In the genomic region with DNA sequence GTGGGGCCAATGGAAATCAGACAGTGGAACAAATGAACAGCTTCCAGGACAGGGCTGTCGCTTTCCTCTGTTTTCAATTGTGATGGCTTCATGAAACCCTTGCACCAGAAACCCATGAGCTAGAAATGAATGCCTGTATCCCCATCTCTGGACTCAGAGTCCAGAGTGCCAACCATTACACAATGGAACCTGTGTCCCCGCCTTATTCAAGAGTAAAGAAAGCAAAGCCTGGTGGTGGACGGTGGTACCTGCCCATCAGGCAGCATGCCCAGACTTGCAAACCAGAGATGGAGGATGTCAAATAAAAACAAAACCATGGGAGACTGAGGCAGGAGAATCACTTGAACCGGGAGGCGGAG, we compare ENCODE assay signal across 8 cellular contexts. TPM values are rescaled to one million over a fixed set of nuclear protein-coding genes. Genes with fewer than 3 reads are reported as not detected.
DNase-seq lines count a peak whose midpoint lies in the region; TF ChIP-seq lines count a peak whose summit lies in the region.

No MANE protein-coding gene starts in this region.

- intact Hi-C loops in mammary epithelial cell (cut with micrococcal nuclease), result loop anchor here (10.0 kb wide), 1 partner anchor 787 kb away; no protein-coding TSS in a partner anchor

- peaks cover 9% of the 10 kb centered on the region for H3F3A ChIP-seq in MM.1S (ENCODE audit: insufficient read depth, low read length)

- H3K4me1 ChIP-seq in mammary epithelial cell (ENCODE audit: insufficient read depth, low read length) (peaks cover 62% of the 10 kb centered on the region), mucosa of stomach (ENCODE audit: control insufficient read depth, insufficient read depth, low read length) (peaks cover 68% of the 10 kb centered on the region), MM.1S (ENCODE audit: low read length) (peaks cover 13% of the 10 kb centered on the region)

- peak overlapping the region; percentile 73 for H3K9ac ChIP-seq in mammary epithelial cell (ENCODE audit: insufficient read depth, low read length)
- H3K9ac ChIP-seq in mucosa of stomach (ENCODE audit: low read length), result peak overlapping the region; percentile 3
- no peak overlapping the region for H3K9ac ChIP-seq in MM.1S (ENCODE audit: low read length)

- CTCF ChIA-PET in mammary epithelial cell (lab: Charles Lee; ENCODE audit: low non-redundant PET), result no interaction called here

- dilution Hi-C loops in mammary epithelial cell (cut with HindIII; ENCODE audit: low sequenced_read_pairs), result loop anchor here (5.0 kb wide), 1 partner anchor 74 kb away; no protein-coding TSS in a partner anchor

- BruUV-seq in mammary epithelial cell (replicated peaks; lab: Mats Ljungman, UMichigan), result TSS peak; percentile 12

- H3K79me2 ChIP-seq in mammary epithelial cell (ENCODE audit: insufficient read depth, low read length), result peaks cover 14% of the 10 kb centered on the region
- H3K79me2 ChIP-seq in MM.1S (ENCODE audit: low read length), result peaks cover 1% of the 10 kb centered on the region

- WGBS in mammary epithelial cell (ENCODE audit: low coverage, missing lambda C conversion rate), result 31% methylated on average over 4 of the region's 5 CpGs

- no peaks in the 10 kb centered on the region for H3K36me3 ChIP-seq in mammary epithelial cell (ENCODE audit: insufficient read depth, low read length)
- no peaks in the 10 kb centered on the region for H3K36me3 ChIP-seq in mucosa of stomach (ENCODE audit: control insufficient read depth, insufficient read depth, low read length)
- no peaks in the 10 kb centered on the region for H3K36me3 ChIP-seq in MM.1S (replicated peaks; ENCODE audit: insufficient read depth, low read length)

- H4K20me1 ChIP-seq in mammary epithelial cell (ENCODE audit: insufficient read depth, low read length) (no peaks in the 10 kb centered on the region), MM.1S (ENCODE audit: insufficient read depth, low read length) (no peaks in the 10 kb centered on the region)

- no peaks in the 10 kb centered on the region for H3K9me2 ChIP-seq in MM.1S (replicated peaks; ENCODE audit: insufficient read depth, low read length)

- H3K27ac ChIP-seq in 22Rv1, result peak overlapping the region; percentile 63
- peak overlapping the region; percentile 88 for H3K27ac ChIP-seq in mammary epithelial cell (ENCODE audit: insufficient read depth, low read depth, low read length)
- no peak overlapping the region for H3K27ac ChIP-seq in MM.1S (ENCODE audit: low read length)

- H3K4me2 ChIP-seq in mammary epithelial cell (ENCODE audit: insufficient read depth, low read depth, low read length) (peak overlapping the region; percentile 70), MM.1S (ENCODE audit: low read depth, low read length) (no peak overlapping the region)

- DNase-seq in NCI-H1092 treated with DMSO at 0.1 percent for 48 hours (lab: John Stamatoyannopoulos, UW) (peak; percentile 62), mammary epithelial cell (no peak), NCI-H446 treated with DMSO at 0.1 percent for 48 hours (lab: John Stamatoyannopoulos, UW) (no peak), GM03348 (ENCODE audit: low spot score) (no peak), MM.1S (no peak)
- no peak for DNase-seq in stimulated activated CD8-positive, alpha-beta memory T cell treated with anti-CD3 and anti-CD28 coated beads, Interleukin-4, amount 100 ng/mL, for 48 hours

- H3K4me3 ChIP-seq in mammary epithelial cell (replicated peaks in 1 of 3; ENCODE audit: insufficient read depth in 1 of 3, low read depth in 2 of 3, low read length in 3 of 3) (peak overlapping the region in 2 of 3 experiments; percentile 7 to 18), mucosa of stomach (ENCODE audit: low read length) (peak overlapping the region; percentile 0), MM.1S (ENCODE audit: low read length) (no peak overlapping the region)

- H2AFZ ChIP-seq in mammary epithelial cell (ENCODE audit: low read depth, low read length) (peak overlapping the region; percentile 80), MM.1S (ENCODE audit: low read length) (no peak overlapping the region)

- H3K9me3 ChIP-seq in mammary epithelial cell (replicated peaks; ENCODE audit: insufficient read depth, low read length) (no peaks in the 10 kb centered on the region), mucosa of stomach (ENCODE audit: control insufficient read depth, low read length) (no peaks in the 10 kb centered on the region), MM.1S (replicated peaks; ENCODE audit: insufficient read depth, low read length) (no peaks in the 10 kb centered on the region)

- TF ChIP-seq CTCF in 22Rv1 (IDR thresholded peaks at IDR 0.05) (no peak), mammary epithelial cell (conservative IDR thresholded peaks at IDR 0.05 in 1 of 2, IDR thresholded peaks at IDR 0.05 in 1 of 2; ENCODE audit: extremely low read depth in 1 of 2, insufficient read depth in 1 of 2, low read depth in 1 of 2, low read length in 2 of 2) (peak; percentile 26 to 44), MM.1S (IDR thresholded peaks at IDR 0.05; ENCODE audit: low read length) (no peak)

- no peaks in the 10 kb centered on the region for H3K27me3 ChIP-seq in mammary epithelial cell (ENCODE audit: insufficient read depth, low read length)
- no peaks in the 10 kb centered on the region for H3K27me3 ChIP-seq in mucosa of stomach (ENCODE audit: control insufficient read depth, insufficient read depth, low read length)
- H3K27me3 ChIP-seq in MM.1S (replicated peaks; ENCODE audit: insufficient read depth, low read length), result no peaks in the 10 kb centered on the region

- in situ Hi-C loops in mammary epithelial cell (cut with MboI; ENCODE audit: low sequenced_read_pairs in 2 of 2), result no loop called here

RNA-seq across cellular contexts. Expression of a gene that starts 4.4 kb away (rescaled TPM):
- total RNA-seq in mammary epithelial cell, result 100 to 1,000 TPM; 270 to 454 TPM
- 234 TPM for polyA plus RNA-seq in mammary epithelial cell
- 517 TPM for polyA minus RNA-seq in mammary epithelial cell

RNA-seq across cellular contexts. Expression of a gene that starts 42.5 kb away (rescaled TPM):
- 1 to 10 TPM; 5.2 to 9.5 TPM for total RNA-seq in mammary epithelial cell
- polyA plus RNA-seq in mammary epithelial cell, result 4.5 TPM
- polyA minus RNA-seq in mammary epithelial cell, result 0.78 TPM

Comparison
In these comparisons a context has a peak if more than half of its experiments do, and no peak if none do; other contexts are left out.
1. CTCF ChIP-seq: peak in mammary epithelial cell (2 of 2); none in 22Rv1 (single experiment) and MM.1S (single experiment).